Comparison of ENCODE assay signal across 15 cellular contexts in the genomic region with DNA sequence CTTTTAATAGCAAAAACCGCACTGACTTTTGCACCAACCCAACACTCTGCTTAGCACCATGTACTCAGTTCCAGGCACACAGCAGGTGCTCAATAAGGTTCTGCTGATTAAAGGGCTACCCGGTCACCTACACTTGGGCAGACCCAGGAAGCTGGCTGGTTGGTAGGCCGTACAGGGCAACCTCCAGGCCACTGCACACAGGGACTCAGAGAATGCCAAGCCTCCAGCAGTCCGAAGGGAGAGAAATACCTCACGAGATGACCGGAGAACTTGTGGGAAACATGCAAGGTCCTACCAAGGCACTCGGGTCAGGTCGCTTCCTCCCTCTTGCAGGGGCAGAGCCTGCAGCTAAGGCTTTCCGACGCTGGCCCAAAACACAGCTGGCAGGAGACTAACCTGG.
DNase-seq lines count a peak whose midpoint lies in the region; ATAC-seq, FAIRE-seq and TF ChIP-seq lines count a peak whose summit lies in the region.
"Had no signal": no experiment of that assay in that cellular context is flagged by ENCODE, and none has a peak within 500 bp of the region (broad histone marks: within the 10 kb centered on the region; RNA-seq: fewer than 3 reads in every experiment).

No MANE protein-coding gene starts in this region.

- FAIRE-seq in K562 (lab: Jason Lieb, UNC), result no peak

- H3K79me2 ChIP-seq in K562 (ENCODE audit: control insufficient read depth, insufficient read depth, low read length), result peaks cover 87% of the 10 kb centered on the region

- POLR2A ChIA-PET in K562 (lab: Yijun Ruan, JAX), result no interaction called here

- ATAC-seq in heart left ventricle, result no peak
- ATAC-seq in K562, result no peak
- no peak for ATAC-seq in GM18517 (IDR thresholded peaks at IDR 0.05; ENCODE audit: unreplicated experiment)
- ATAC-seq: HCT116 had no signal

- WGBS in heart left ventricle, 4 donors, result 78 to 89% (median 80%) methylated on average over 8 to 10 of the region's 10 CpGs
- 93% methylated on average over 10 of the region's 10 CpGs for WGBS in K562 (ENCODE audit: insufficient coverage, low coverage, missing lambda C conversion rate)

- in situ Hi-C loops in K562 (cut with MboI), result no loop called here

- H3K9ac ChIP-seq in K562 (ENCODE audit: insufficient read depth in 1 of 2, low read depth in 2 of 2, low read length in 2 of 2), result peak overlapping the region in 1 of 2 experiments; percentile 46; a peak in 2 of 4 replicates
- H3K9ac ChIP-seq: BLaER1 had no signal

- peak overlapping the region in 11 of 12 donors; percentile 43 to 96 (median 89) for H3K27ac ChIP-seq in heart left ventricle
- H3K27ac ChIP-seq in K562 (ENCODE audit: extremely low read depth, low read depth, low read length), result no peak overlapping the region
- H3K27ac ChIP-seq in substantia nigra (ENCODE audit: low read depth, low read length, poor library complexity, severe bottlenecking), result peak overlapping the region; percentile 39
- H3K27ac ChIP-seq: BLaER1 had no signal

- H3K36me3 ChIP-seq in heart left ventricle (no peaks in the 10 kb centered on the region), K562 (ENCODE audit: control insufficient read depth, insufficient read depth, low read length) (no peaks in the 10 kb centered on the region; the same call in 2 of the 3 replicates)

- BruUV-seq in K562 (replicated peaks; lab: Mats Ljungman, UMichigan), result no TSS peak

- H2AFZ ChIP-seq in K562 (ENCODE audit: low read depth, low read length), result no peak overlapping the region

- TF ChIP-seq RAD21 in K562 (CRISPR knock-in tag; conservative IDR thresholded peaks at IDR 0.05 in 1 of 2, IDR thresholded peaks at IDR 0.05 in 1 of 2), result no peak

- intact Hi-C loops in heart left ventricle (cut with DNase I) (loop anchor here in 2 of 10 donors (5.0 to 10.0 kb wide), 2 partner anchors 80 to 92 kb away; no protein-coding TSS in a partner anchor), cardiac septum (cut with DNase I) (no loop called here), K562 (cut with micrococcal nuclease) (no loop called here)

- H3K4me3 ChIP-seq in heart left ventricle, result no peak overlapping the region
- no peak overlapping the region for H3K4me3 ChIP-seq in K562
- H3K4me3 ChIP-seq: BLaER1 had no signal

- TF ChIP-seq POLR2A in heart left ventricle (IDR thresholded peaks at IDR 0.05), result no peak
- TF ChIP-seq POLR2A in K562 (conservative IDR thresholded peaks at IDR 0.05), result no peak

- no peak for TF ChIP-seq EP300 in K562 (IDR thresholded peaks at IDR 0.05; ENCODE audit: low read length)

- H3K9me3 ChIP-seq in heart left ventricle, result no peaks in the 10 kb centered on the region
- no peaks in the 10 kb centered on the region for H3K9me3 ChIP-seq in K562 (replicated peaks; ENCODE audit: control insufficient read depth, insufficient read depth, low read depth, low read length)
- H3K9me3 ChIP-seq: BLaER1, Caco-2 had no signal

- no peak for TF ChIP-seq CTCF in heart left ventricle (IDR thresholded peaks at IDR 0.05)
- no peak for TF ChIP-seq CTCF in K562 (IDR thresholded peaks at IDR 0.05 in 2 of 3, conservative IDR thresholded peaks at IDR 0.05 in 1 of 3; ENCODE audit: insufficient read depth in 2 of 3, low read depth in 1 of 3, low read length in 3 of 3)

- CTCF ChIA-PET in K562 (lab: Yijun Ruan, JAX; ENCODE audit: low intra/inter-chr PET ratio), result no interaction called here

- peaks cover 4 to 100% (median 57%) of the 10 kb centered on the region in 12 donors for H3K4me1 ChIP-seq in heart left ventricle
- H3K4me1 ChIP-seq in K562 (replicated peaks in 1 of 2; ENCODE audit: control insufficient read depth in 2 of 2, insufficient read depth in 2 of 2, low read length in 2 of 2), result peaks cover 57 to 69% of the 10 kb centered on the region in 2 experiments

- DNase-seq in heart left ventricle (no peak), cardiac septum (ENCODE audit: low spot score) (no peak), K562 (ENCODE audit: extremely low read depth in 1 of 4, low spot score in 3 of 4) (no peak), mesenteric fat pad (ENCODE audit: low spot score) (peak; percentile 71), substantia nigra (lab: John Stamatoyannopoulos, UW) (no peak), NCI-H2196 (lab: John Stamatoyannopoulos, UW; ENCODE audit: unreplicated experiment) (no peak)
- DNase-seq: 8988T; AML-193; Caco-2; CD8-positive, alpha-beta memory T cell; DND-41; GF-D8 had no signal

- H3K4me2 ChIP-seq in K562 (ENCODE audit: insufficient read depth, low read length), result no peak overlapping the region
- H3K4me2 ChIP-seq: BLaER1 had no signal

- peaks cover 5% of the 10 kb centered on the region for H3K9me1 ChIP-seq in K562 (ENCODE audit: control insufficient read depth, insufficient read depth, low read length)

- H3K27me3 ChIP-seq in heart left ventricle, result no peaks in the 10 kb centered on the region
- H3K27me3 ChIP-seq in K562 (ENCODE audit: control insufficient read depth in 2 of 2, insufficient read depth in 2 of 2, low read length in 2 of 2), result no peaks in the 10 kb centered on the region
- H3K27me3 ChIP-seq: BLaER1 had no signal

- H4K20me1 ChIP-seq in K562 (replicated peaks; ENCODE audit: control insufficient read depth, insufficient read depth, low read length), result peaks cover 24% of the 10 kb centered on the region

TF ChIP-seq in K562, 482 proteins besides CTCF, POLR2A, EP300 and RAD21:
- TF ChIP-seq SAP30 (IDR thresholded peaks at IDR 0.05; ENCODE audit: borderline replicate concordance, insufficient read depth, low read depth, low read length, poor library complexity, severe bottlenecking) (peak; percentile 4), RFX7 (CRISPR knock-in tag; IDR thresholded peaks at IDR 0.05) (no peak), CEBPG (CRISPR knock-in tag; IDR thresholded peaks at IDR 0.05) (no peak), CEBPG (tag; conservative IDR thresholded peaks at IDR 0.05 in 1 of 2, IDR thresholded peaks at IDR 0.05 in 1 of 2) (no peak), C11orf30 (IDR thresholded peaks at IDR 0.05; ENCODE audit: low read depth) (no peak)
